In the genomic region with DNA sequence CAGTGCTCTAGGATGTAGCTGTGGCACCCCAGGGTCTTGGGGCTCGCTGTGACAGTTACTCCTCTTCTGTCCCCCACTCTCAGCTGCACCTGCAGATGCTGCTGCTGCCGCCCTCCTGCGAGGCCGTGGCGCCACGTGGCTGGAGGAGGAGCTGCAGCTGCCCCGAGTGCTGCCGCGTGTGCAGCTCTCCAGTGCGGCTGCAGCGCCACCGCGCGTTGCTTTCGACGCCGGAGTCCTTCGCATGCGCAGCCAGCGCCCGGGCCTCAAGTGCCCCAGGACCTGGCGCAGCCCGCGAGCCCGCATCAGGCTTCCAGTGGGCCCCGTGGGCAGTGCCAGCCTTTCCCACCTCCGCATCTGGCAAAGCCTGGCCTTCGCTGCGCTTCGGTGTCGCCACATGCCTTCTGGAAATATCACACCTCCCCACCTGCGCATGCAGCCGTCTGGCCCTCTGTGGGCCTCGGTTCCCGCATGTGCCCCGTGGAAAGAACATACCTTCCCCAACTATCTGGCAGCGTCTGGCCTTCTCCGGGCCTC, we compare ENCODE assay signal across 8 cellular contexts. TPM values are rescaled to one million over a fixed set of nuclear protein-coding genes. Genes with fewer than 3 reads are reported as not detected.
DNase-seq lines count a peak whose midpoint lies in the region; ATAC-seq and TF ChIP-seq lines count a peak whose summit lies in the region.

No MANE protein-coding gene starts in this region.

- H3K18ac ChIP-seq in trophoblast cell (ENCODE audit: low read length) = peak overlapping the region; percentile 79

- H3K27me3 ChIP-seq in PC-9 (ENCODE audit: insufficient read depth, low read depth) (no peaks in the 10 kb centered on the region), trophoblast cell (ENCODE audit: insufficient read depth, low read length) (no peaks in the 10 kb centered on the region)

- H3K36me3 ChIP-seq in PC-9 (ENCODE audit: low read depth) (peaks cover 3% of the 10 kb centered on the region; the same call in 1 of the 2 replicates), trophoblast cell (ENCODE audit: control insufficient read depth in 1 of 2, insufficient read depth in 2 of 2, low read length in 2 of 2) (peaks cover 11 to 15% of the 10 kb centered on the region in 2 experiments)

- H3K27ac ChIP-seq in PC-9 = 0 out of 2 replicates have a peak overlapping the region, but pooled peaks have one; percentile 40
- H3K27ac ChIP-seq in trophoblast cell (ENCODE audit: low read depth, low read length) = peak overlapping the region; percentile 90

- H3K14ac ChIP-seq in trophoblast cell (ENCODE audit: low read length) = peak overlapping the region; percentile 85

- peak overlapping the region; percentile 81 for H2BK5ac ChIP-seq in trophoblast cell (ENCODE audit: low read depth, low read length, poor library complexity)

- peaks cover 19% of the 10 kb centered on the region for H3K4me1 ChIP-seq in PC-9 (replicated peaks; ENCODE audit: insufficient read depth)
- peaks cover 25 to 33% of the 10 kb centered on the region in 2 experiments for H3K4me1 ChIP-seq in trophoblast cell (ENCODE audit: control insufficient read depth in 1 of 2, insufficient read depth in 2 of 2, low read length in 2 of 2)

- H3K79me1 ChIP-seq in trophoblast cell (ENCODE audit: low read length) = peaks cover 23% of the 10 kb centered on the region

- H2AFZ ChIP-seq in PC-9 (no peak overlapping the region), trophoblast cell (ENCODE audit: insufficient read depth, low read length, poor library complexity) (peak overlapping the region; percentile 73)

- H4K12ac ChIP-seq in trophoblast cell (ENCODE audit: low read depth, low read length) = peak overlapping the region; percentile 85

- no peaks in the 10 kb centered on the region for H3K9me3 ChIP-seq in PC-9 (ENCODE audit: insufficient read depth, low read depth)
- no peaks in the 10 kb centered on the region for H3K9me3 ChIP-seq in trophoblast cell (ENCODE audit: insufficient read depth, low read depth, low read length)

- intact Hi-C loops in PC-9 (cut with micrococcal nuclease; ENCODE audit: unreplicated experiment) = no loop called here

- H3K4me2 ChIP-seq in PC-9 (peak overlapping the region; percentile 90), trophoblast cell (ENCODE audit: low read length) (peak overlapping the region; percentile 97)

- H3K23ac ChIP-seq in trophoblast cell (ENCODE audit: low read length) = no peak overlapping the region

- H3F3A ChIP-seq in PC-9 (ENCODE audit: insufficient read depth, low read depth) = peaks cover 39% of the 10 kb centered on the region; the same call in 1 of the 2 replicates

- H3K4ac ChIP-seq in trophoblast cell (ENCODE audit: low read depth, low read length) = peak overlapping the region; percentile 4

- peak overlapping the region; percentile 91 for H2AK5ac ChIP-seq in trophoblast cell (ENCODE audit: low read length)

- peak overlapping the region; percentile 82 for H4K91ac ChIP-seq in trophoblast cell (ENCODE audit: low read depth, low read length)

- BruUV-seq in PC-9 (replicated peaks; lab: Mats Ljungman, UMichigan) = no TSS peak

- H2BK120ac ChIP-seq in trophoblast cell (ENCODE audit: insufficient read depth, low read length, poor library complexity) = no peak overlapping the region

- H4K20me1 ChIP-seq in PC-9 (ENCODE audit: insufficient read depth) = peaks cover 3% of the 10 kb centered on the region; the same call in 1 of the 2 replicates

- peak; percentile 71 for TF ChIP-seq CTCF in AG04449 (IDR thresholded peaks at IDR 0.05; ENCODE audit: insufficient read depth, low read length, missing control alignments)
- no peak for TF ChIP-seq CTCF in PC-9 (conservative IDR thresholded peaks at IDR 0.05)

- CTCF ChIA-PET in AG04449 (lab: Yijun Ruan, JAX) = interaction anchor here (1.2 to 2.1 kb wide), 3 partner anchors 9 to 130 kb away, joined by 3 to 7 read pairs (median 3); a partner anchor contains a TSS
- CTCF ChIA-PET in PC-9 (lab: Charles Lee) = no interaction called here

- DNase-seq in AG04449 (ENCODE audit: low read depth, low spot score) (no peak), PC-9 (no peak), globus pallidus (ENCODE audit: low spot score) (peak; percentile 46), trophoblast cell (peak; percentile 67 to 69), mesenteric fat pad (ENCODE audit: low spot score) (no peak), NCI-H2107 (lab: John Stamatoyannopoulos, UW) (no peak)
- DNase-seq in activated naive CD4-positive, alpha-beta T cell treated with anti-CD3 and anti-CD28 coated beads, Interleukin-2, amount 50 U/mL, for 16 hours = peak; percentile 76

- H4K8ac ChIP-seq in trophoblast cell (ENCODE audit: low read depth, low read length) = peak overlapping the region; percentile 85

- H3K9ac ChIP-seq in trophoblast cell (ENCODE audit: low read length) = peak overlapping the region; percentile 6

- peak; percentile 25 for ATAC-seq in GM18867 (IDR thresholded peaks at IDR 0.05; ENCODE audit: unreplicated experiment)

- POLR2A ChIA-PET in AG04449 (lab: Yijun Ruan, JAX) = interaction anchor here (0.6 kb wide), 1 partner anchor 152 kb away, joined by 3 read pairs; no protein-coding TSS in a partner anchor
- POLR2A ChIA-PET in PC-9 (lab: Charles Lee; ENCODE audit: unreplicated experiment) = no interaction called here

- no CpG with 5 or more reads among the region's 38 CpGs for WGBS in trophoblast cell (ENCODE audit: extremely low coverage, insufficient coverage, insufficient read length)

- H3K4me3 ChIP-seq in AG04449 (ENCODE audit: low read depth, low read length) (peak overlapping the region; percentile 74), PC-9 (peak overlapping the region; percentile 66; the same call in 1 of the 2 replicates), trophoblast cell (ENCODE audit: low read depth, low read length) (peak overlapping the region; percentile 73)

- no peak overlapping the region for H2BK12ac ChIP-seq in trophoblast cell (ENCODE audit: low read length)

- H3K9me2 ChIP-seq in PC-9 (ENCODE audit: insufficient read depth) = no peaks in the 10 kb centered on the region

- peaks cover 63% of the 10 kb centered on the region for H3K79me2 ChIP-seq in PC-9 (ENCODE audit: low read depth)
- H3K79me2 ChIP-seq in trophoblast cell (ENCODE audit: control insufficient read depth, insufficient read depth, low read length, poor library complexity) = peaks cover 28% of the 10 kb centered on the region

RNA-seq across cellular contexts. Expression of a gene that starts 0.7 kb away (rescaled TPM):
- total RNA-seq in PC-9 (2021) = 56.6 and 64.7 TPM in 2 replicates
- 24.2 and 24.6 TPM in 2 replicates for polyA plus RNA-seq in trophoblast cell (2013)
- total RNA-seq in mesenteric fat pad = 39.6 TPM

RNA-seq across cellular contexts. Expression of a gene that starts 3.3 kb away (rescaled TPM):
- 53.5 and 81.9 TPM in 2 replicates for total RNA-seq in PC-9 (2021)
- polyA plus RNA-seq in trophoblast cell (2013) = 27.4 and 27.9 TPM in 2 replicates
- total RNA-seq in mesenteric fat pad = 11.3 TPM

RNA-seq across cellular contexts. Expression of a gene that starts 7.9 kb away (rescaled TPM):
- total RNA-seq in PC-9 (2021) (3.2 and 6.7 TPM in 2 replicates), mesenteric fat pad (16.4 TPM)
- polyA plus RNA-seq in trophoblast cell (2013) = 14.4 and 14.6 TPM in 2 replicates

RNA-seq across cellular contexts. Expression of a gene that starts 14.7 kb away (rescaled TPM):
- 252 and 323 TPM in 2 replicates for total RNA-seq in PC-9 (2021)
- polyA plus RNA-seq in trophoblast cell (2013) = 128 and 132 TPM in 2 replicates
- total RNA-seq in mesenteric fat pad = 126 TPM

RNA-seq across cellular contexts. Expression of a gene that starts 15.7 kb away (rescaled TPM):
- total RNA-seq in PC-9 (2021) (5.4 and 7.7 TPM in 2 replicates), mesenteric fat pad (4.5 TPM)
- 3.4 and 3.8 TPM in 2 replicates for polyA plus RNA-seq in trophoblast cell (2013)

Comparison
In these comparisons a context has a peak if more than half of its experiments do, and no peak if none do; other contexts are left out.
1. DNase-seq: peak in activated naive CD4-positive, alpha-beta T cell treated with anti-CD3 and anti-CD28 coated beads, Interleukin-2, amount 50 U/mL, for 16 hours (single experiment), globus pallidus (single experiment) and trophoblast cell (2 of 2); none in AG04449 (single experiment), PC-9 (0 of 2), mesenteric fat pad (single experiment) and NCI-H2107 (single experiment).
2. Peak in every context shown above with its lines, with median percentiles within 50 percentile points of each other: H3K4me3 ChIP-seq.